Comparison of ENCODE assay signal across 8 cellular contexts in genomic region chr3:33855407-33855806, GRCh38. TPM values are rescaled to one million over a fixed set of nuclear protein-coding genes. Genes with fewer than 3 reads are reported as not detected.
DNase-seq lines count a peak whose midpoint lies in the region; ATAC-seq, FAIRE-seq and TF ChIP-seq lines count a peak whose summit lies in the region.
"Not testable (repeated sequence)": the region's sequence is repeated elsewhere in the genome, so short reads cannot be mapped to it uniquely, and the experiment has no call there.

No MANE protein-coding gene starts in this region.

- peak; percentile 57 for FAIRE-seq in RCC 7860 (lab: Jason Lieb, UNC)

- not testable (repeated sequence) for H3K27me3 Mint-ChIP-seq in activated CD4-positive, alpha-beta memory T cell treated with anti-CD3 and anti-CD28 coated beads, Interleukin-2, amount 10 ng/mL, durations not matched to agents 7 days and 5 days; naive B cell; stimulated activated naive CD8-positive, alpha-beta T cell treated with anti-CD3 and anti-CD28 coated beads, Interleukin-15, amount 100 ng/mL, for 72 hours

- not testable (repeated sequence) for H3K27me3 ChIP-seq in DND-41 (ENCODE audit: insufficient read depth, low read length, poor library complexity); fibroblast of lung (ENCODE audit: control insufficient read depth, insufficient read depth, low read length)

- H3K9ac ChIP-seq in DND-41 (ENCODE audit: low read depth, low read length); fibroblast of lung (ENCODE audit: insufficient read depth, low read length): not testable (repeated sequence)

- H3K4me3 ChIP-seq in DND-41 (ENCODE audit: low read depth in 1 of 2, low read length in 2 of 2); fibroblast of lung (replicated peaks in 1 of 4; ENCODE audit: control extremely low read depth in 1 of 4, insufficient read depth in 1 of 4, low read depth in 3 of 4, low read length in 4 of 4): not testable (repeated sequence)

- H3K4me2 ChIP-seq in DND-41 (ENCODE audit: insufficient read depth, low read length); fibroblast of lung (ENCODE audit: extremely low read depth, insufficient read depth, low read length): not testable (repeated sequence)

- peaks cover 46% of the 10 kb centered on the region for H3K36me3 ChIP-seq in DND-41 (ENCODE audit: insufficient read depth, low read length)
- not testable (repeated sequence) for H3K36me3 ChIP-seq in fibroblast of lung (ENCODE audit: control insufficient read depth, insufficient read depth, low read length)

- H3K79me2 ChIP-seq in DND-41 (ENCODE audit: insufficient read depth, low read length); fibroblast of lung (ENCODE audit: control insufficient read depth, insufficient read depth, low read length): not testable (repeated sequence)

- DNase-seq in DND-41; activated CD4-positive, alpha-beta memory T cell treated with anti-CD3 and anti-CD28 coated beads, Interleukin-2, amount 10 ng/mL, durations not matched to agents 7 days and 5 days; naive B cell; stimulated activated naive CD8-positive, alpha-beta T cell treated with anti-CD3 and anti-CD28 coated beads, Interleukin-15, amount 100 ng/mL, for 72 hours: not testable (repeated sequence)
- peak; percentile 8 for DNase-seq in RCC 7860 (ENCODE audit: low spot score)
- DNase-seq in astrocyte of the hippocampus (ENCODE audit: low read depth, low spot score), result peak; percentile 5
- peak in 1 of 2 donors; percentile 11 for DNase-seq in fibroblast of lung (ENCODE audit: low read depth in 2 of 2)

- CTCF ChIA-PET in activated CD4-positive, alpha-beta memory T cell treated with anti-CD3 and anti-CD28 coated beads, Interleukin-2, amount 10 ng/mL, durations not matched to agents 7 days and 5 days (lab: Charles Lee), result interaction anchor here (2.0 kb wide), 1 partner anchor 28 kb away, joined by 5 read pairs; no protein-coding TSS in a partner anchor

- H2AFZ ChIP-seq in DND-41 (ENCODE audit: low read depth, low read length); fibroblast of lung (ENCODE audit: low read length): not testable (repeated sequence)

- peak; percentile 48; the same call in 2 of the 3 replicates for ATAC-seq in DND-41 (ENCODE audit: insufficient read depth, low read depth)
- ATAC-seq in HG02610 (IDR thresholded peaks at IDR 0.05; ENCODE audit: unreplicated experiment), result peak; percentile 69
- not testable (repeated sequence) for ATAC-seq in naive B cell (ENCODE audit: low read depth in 2 of 2)
- ATAC-seq in stimulated activated naive CD8-positive, alpha-beta T cell treated with anti-CD3 and anti-CD28 coated beads, Interleukin-15, amount 100 ng/mL, for 72 hours, result peak; percentile 98

- not testable (repeated sequence) for H3K4me3 Mint-ChIP-seq in activated CD4-positive, alpha-beta memory T cell treated with anti-CD3 and anti-CD28 coated beads, Interleukin-2, amount 10 ng/mL, durations not matched to agents 7 days and 5 days; naive B cell
- H3K4me3 Mint-ChIP-seq in stimulated activated naive CD8-positive, alpha-beta T cell treated with anti-CD3 and anti-CD28 coated beads, Interleukin-15, amount 100 ng/mL, for 72 hours, result peak overlapping the region in 1 of 2 donors; percentile 27

- H4K20me1 ChIP-seq in DND-41 (ENCODE audit: insufficient read depth, low read length); fibroblast of lung (ENCODE audit: control insufficient read depth, extremely low read depth, insufficient read depth, low read length): not testable (repeated sequence)

- not testable (repeated sequence) for TF ChIP-seq CTCF in DND-41 (IDR thresholded peaks at IDR 0.05; ENCODE audit: borderline replicate concordance, extremely low read depth, low read length, poor library complexity, severe bottlenecking); fibroblast of lung (conservative IDR thresholded peaks at IDR 0.05 in 1 of 2, IDR thresholded peaks at IDR 0.05 in 1 of 2; ENCODE audit: low read depth in 1 of 2, low read length in 2 of 2)

- not testable (repeated sequence) for H3K9me3 ChIP-seq in DND-41 (ENCODE audit: insufficient read depth, low read length, severe bottlenecking); fibroblast of lung (ENCODE audit: control insufficient read depth, insufficient read depth, low read depth, low read length)

- peaks cover 47% of the 10 kb centered on the region for H3K36me3 Mint-ChIP-seq in activated CD4-positive, alpha-beta memory T cell treated with anti-CD3 and anti-CD28 coated beads, Interleukin-2, amount 10 ng/mL, durations not matched to agents 7 days and 5 days (ENCODE audit: low read depth)
- H3K36me3 Mint-ChIP-seq in naive B cell, result peaks cover 29 to 32% of the 10 kb centered on the region in 2 donors

- not testable (repeated sequence) for H3K4me1 ChIP-seq in DND-41 (ENCODE audit: insufficient read depth, low read length); fibroblast of lung (ENCODE audit: control insufficient read depth, extremely low read depth, insufficient read depth, low read length)

- H3K9me3 Mint-ChIP-seq in activated CD4-positive, alpha-beta memory T cell treated with anti-CD3 and anti-CD28 coated beads, Interleukin-2, amount 10 ng/mL, durations not matched to agents 7 days and 5 days; naive B cell; stimulated activated naive CD8-positive, alpha-beta T cell treated with anti-CD3 and anti-CD28 coated beads, Interleukin-15, amount 100 ng/mL, for 72 hours: not testable (repeated sequence)

- not testable (repeated sequence) for H3K27ac ChIP-seq in DND-41 (ENCODE audit: low read length)
- peak overlapping the region; percentile 52 for H3K27ac ChIP-seq in fibroblast of lung (ENCODE audit: insufficient read depth, low read length)

- POLR2A ChIA-PET in activated CD4-positive, alpha-beta memory T cell treated with anti-CD3 and anti-CD28 coated beads, Interleukin-2, amount 10 ng/mL, durations not matched to agents 7 days and 5 days (lab: Charles Lee), result interaction anchor here (1.9 kb wide), 1 partner anchor 56 kb away, joined by 6 read pairs; the partner anchor contains the start of gene PDCD6IP

- H3K4me1 Mint-ChIP-seq in activated CD4-positive, alpha-beta memory T cell treated with anti-CD3 and anti-CD28 coated beads, Interleukin-2, amount 10 ng/mL, durations not matched to agents 7 days and 5 days, result peaks cover 32% of the 10 kb centered on the region
- H3K4me1 Mint-ChIP-seq in naive B cell, result not testable (repeated sequence)
- H3K4me1 Mint-ChIP-seq in stimulated activated naive CD8-positive, alpha-beta T cell treated with anti-CD3 and anti-CD28 coated beads, Interleukin-15, amount 100 ng/mL, for 72 hours, result peaks cover 34% of the 10 kb centered on the region

- H3K27ac Mint-ChIP-seq in activated CD4-positive, alpha-beta memory T cell treated with anti-CD3 and anti-CD28 coated beads, Interleukin-2, amount 10 ng/mL, durations not matched to agents 7 days and 5 days, result peak overlapping the region; percentile 60
- H3K27ac Mint-ChIP-seq in naive B cell, result peak overlapping the region in 4 of 6 donors; percentile 21 to 94 (median 52)
- H3K27ac Mint-ChIP-seq in stimulated activated naive CD8-positive, alpha-beta T cell treated with anti-CD3 and anti-CD28 coated beads, Interleukin-15, amount 100 ng/mL, for 72 hours, result peak overlapping the region in 1 of 2 donors; percentile 94

RNA-seq across cellular contexts. Expression of gene PDCD6IP, which starts 57.0 kb away (rescaled TPM):
- 100 to 1,000 TPM; 211 TPM for total RNA-seq in activated CD4-positive, alpha-beta memory T cell treated with anti-CD3 and anti-CD28 coated beads, Interleukin-2, amount 10 ng/mL, durations not matched to agents 7 days and 5 days
- 76.5 and 99.4 TPM in 2 replicates for total RNA-seq in fibroblast of lung
- polyA plus RNA-seq in fibroblast of lung (121 and 146 TPM in 2 replicates), naive B cell (ENCODE audit: low read depth in 6 of 6) (10 to 100 TPM; 48.1 to 97.8 (median 91.0) TPM)
- polyA plus RNA-seq in fibroblast of lung (2012), result 81.3 and 115 TPM in 2 replicates
- 61.1 and 63.4 TPM in 2 replicates for polyA minus RNA-seq in fibroblast of lung (ENCODE audit: low replicate concordance)
